ENCODE assay signal across 8 cellular contexts in genomic region chr19:21586341-21587116, GRCh38.
DNase-seq lines count a peak whose midpoint lies in the region; ATAC-seq and TF ChIP-seq lines count a peak whose summit lies in the region.

No MANE protein-coding gene starts in this region.

- no peak overlapping the region for H3K23ac ChIP-seq in H9 (ENCODE audit: insufficient read length, low read depth, low read length)

- peaks cover 6 to 15% (median 7%) of the 10 kb centered on the region in 3 experiments; a peak in 5 of 7 replicates for H3K36me3 Mint-ChIP-seq in H9 (ENCODE audit: insufficient read depth in 1 of 3, low read depth in 3 of 3)
- peaks cover 1 to 10% of the 10 kb centered on the region in 2 donors for H3K36me3 Mint-ChIP-seq in activated T-cell treated with anti-CD3 and anti-CD28 coated beads, Interleukin-2, amount 50 U/mL, for 72 hours (ENCODE audit: insufficient read depth in 2 of 2)

- H3K4me2 ChIP-seq in H9 (ENCODE audit: insufficient read depth, insufficient read length, low read length), result peak overlapping the region; percentile 60

- no peak overlapping the region for H4K8ac ChIP-seq in H9 (replicated peaks; ENCODE audit: insufficient read length, low read depth, low read length)

- H3T11ph ChIP-seq in H9 (ENCODE audit: low read length), result no peak overlapping the region

- no peak overlapping the region for H4K91ac ChIP-seq in H9 (ENCODE audit: insufficient read length, low read depth, low read length)

- no peak overlapping the region for H2AFZ ChIP-seq in H9 (ENCODE audit: low read length)

- H4K20me1 ChIP-seq in H9 (ENCODE audit: control insufficient read depth, insufficient read depth, insufficient read length), result no peaks in the 10 kb centered on the region

- H3K27ac ChIP-seq in H9 (ENCODE audit: insufficient read length, low read depth, low read length), result no peak overlapping the region
- peak overlapping the region; percentile 44 to 84 for H3K27ac ChIP-seq in right atrium auricular region

- H2BK15ac ChIP-seq in H9 (ENCODE audit: low read depth, low read length), result no peak overlapping the region

- peaks cover 70 to 73% of the 10 kb centered on the region in 2 experiments for H3K9me3 Mint-ChIP-seq in H9
- peaks cover 0 to 2% of the 10 kb centered on the region in 2 donors for H3K9me3 Mint-ChIP-seq in activated T-cell treated with anti-CD3 and anti-CD28 coated beads, Interleukin-2, amount 50 U/mL, for 72 hours

- no peak overlapping the region for H3K56ac ChIP-seq in H9 (ENCODE audit: insufficient read length, low read depth, low read length)

- no peaks in the 10 kb centered on the region for H3K79me1 ChIP-seq in H9 (ENCODE audit: insufficient read depth, low read depth, low read length, poor library complexity, severe bottlenecking)

- peak; percentile 50 to 71 for ATAC-seq in activated T-cell treated with anti-CD3 and anti-CD28 coated beads, Interleukin-2, amount 50 U/mL, for 72 hours (replicated peaks in 1 of 2)
- ATAC-seq in HG03025 (IDR thresholded peaks at IDR 0.05; ENCODE audit: low FRiP score, unreplicated experiment), result no peak

- no peak overlapping the region for H4K5ac ChIP-seq in H9 (ENCODE audit: insufficient read length, low read depth, low read length)

- H3K18ac ChIP-seq in H9 (ENCODE audit: insufficient read length, low read depth, low read length), result no peak overlapping the region

- peak; percentile 34 for DNase-seq in H9
- peak; percentile 8 to 29 for DNase-seq in activated T-cell treated with anti-CD3 and anti-CD28 coated beads, Interleukin-2, amount 50 U/mL, for 72 hours
- no peak for DNase-seq in right atrium auricular region (ENCODE audit: low spot score)
- peak; percentile 77 for DNase-seq in retina
- DNase-seq in AG20443 (ENCODE audit: low spot score), result no peak
- no peak for DNase-seq in UCSD-AML1 (lab: John Stamatoyannopoulos, UW; ENCODE audit: unreplicated experiment)
- DNase-seq in AG08395 (ENCODE audit: low spot score), result no peak

- H3K23me2 ChIP-seq in H9 (ENCODE audit: insufficient read length, low read depth, low read length, poor library complexity, severe bottlenecking), result peaks cover 5% of the 10 kb centered on the region

- whole genome bisulfite sequencing in H9 (ENCODE audit: extremely low coverage, insufficient read length, low lambda C conversion rate), result no CpG with 5 or more reads among the region's 70 CpGs

- H3K79me2 ChIP-seq in H9 (ENCODE audit: insufficient read depth, low read length), result no peaks in the 10 kb centered on the region

- peak overlapping the region; percentile 56 to 69 for H3K4me3 Mint-ChIP-seq in H9
- H3K4me3 Mint-ChIP-seq in activated T-cell treated with anti-CD3 and anti-CD28 coated beads, Interleukin-2, amount 50 U/mL, for 72 hours, result peak overlapping the region; percentile 73 to 82

- H3K36me3 ChIP-seq in right atrium auricular region, result no peaks in the 10 kb centered on the region

- H2BK20ac ChIP-seq in H9 (ENCODE audit: low read depth, low read length, poor library complexity, severe bottlenecking), result no peak overlapping the region

- H2BK12ac ChIP-seq in H9 (ENCODE audit: insufficient read length, low read depth, low read length), result no peak overlapping the region

- no peak overlapping the region for H2BK120ac ChIP-seq in H9 (ENCODE audit: low read depth, low read length, poor library complexity, severe bottlenecking)

- no peak overlapping the region; the same call in 1 of the 2 replicates for H3K14ac ChIP-seq in H9 (ENCODE audit: insufficient read depth, low read length)

- TF ChIP-seq CTCF in H9 (conservative IDR thresholded peaks at IDR 0.05) (no peak), right atrium auricular region (IDR thresholded peaks at IDR 0.05) (no peak)

- H3K27me3 ChIP-seq in H9 (ENCODE audit: insufficient read depth, low read length) (peaks cover 2% of the 10 kb centered on the region; the same call in 1 of the 2 replicates), right atrium auricular region (no peaks in the 10 kb centered on the region)

- no peak overlapping the region for H2AK5ac ChIP-seq in H9 (ENCODE audit: insufficient read length, low read length)

- peaks cover 35% of the 10 kb centered on the region for H3K9me3 ChIP-seq in H9 (ENCODE audit: control insufficient read depth, low read depth, low read length)
- H3K9me3 ChIP-seq in right atrium auricular region, result peaks cover 0 to 4% of the 10 kb centered on the region in 2 donors

- H2BK5ac ChIP-seq in H9 (ENCODE audit: insufficient read length, low read length), result no peak overlapping the region

- H3K27ac Mint-ChIP-seq in H9, result no peak overlapping the region
- no peak overlapping the region for H3K27ac Mint-ChIP-seq in activated T-cell treated with anti-CD3 and anti-CD28 coated beads, Interleukin-2, amount 50 U/mL, for 72 hours

- peak overlapping the region; percentile 63 to 81 for H3K4me3 ChIP-seq in right atrium auricular region

- no peak overlapping the region for H3K4ac ChIP-seq in H9 (ENCODE audit: low read depth, low read length)

- H3K4me1 ChIP-seq in H9 (ENCODE audit: insufficient read depth, low read length) (no peaks in the 10 kb centered on the region), right atrium auricular region (peaks cover 0 to 13% of the 10 kb centered on the region in 2 donors)

- peaks cover 5 to 8% of the 10 kb centered on the region in 2 experiments for H3K4me1 Mint-ChIP-seq in H9
- H3K4me1 Mint-ChIP-seq in activated T-cell treated with anti-CD3 and anti-CD28 coated beads, Interleukin-2, amount 50 U/mL, for 72 hours (ENCODE audit: low read depth), result peaks cover 10% of the 10 kb centered on the region

- H3K27me3 Mint-ChIP-seq in H9 (ENCODE audit: low read depth), result peaks cover 40% of the 10 kb centered on the region
- H3K27me3 Mint-ChIP-seq in activated T-cell treated with anti-CD3 and anti-CD28 coated beads, Interleukin-2, amount 50 U/mL, for 72 hours (ENCODE audit: low read depth), result no peaks in the 10 kb centered on the region

- H3K9ac ChIP-seq in H9 (ENCODE audit: extremely low read depth, insufficient read length, low read length), result no peak overlapping the region

Comparison
In these comparisons a context has a peak if more than half of its experiments do, and no peak if none do; other contexts are left out.
1. DNase-seq: peak in H9 (single experiment), activated T-cell treated with anti-CD3 and anti-CD28 coated beads, Interleukin-2, amount 50 U/mL, for 72 hours (2 of 2) and retina (single experiment); none in right atrium auricular region (single experiment), AG20443 (single experiment), UCSD-AML1 (single experiment) and AG08395 (single experiment).